31 cellular contexts compared by ENCODE assay signal in genomic region chr1:209417761-209418160, GRCh38.
"Had no signal": no experiment of that assay in that cellular context is flagged by ENCODE, and none has a peak within 500 bp of the region (broad histone marks: within the 10 kb centered on the region; RNA-seq: fewer than 3 reads in every experiment).

No MANE protein-coding gene starts in this region.

- H3K4me3 ChIP-seq: ascending aorta, gastroesophageal sphincter, left lung, lower lobe of right lung, stomach, tibial nerve had no signal

- ATAC-seq: activated CD4-positive, CD25-positive, alpha-beta regulatory T cell treated with anti-CD3 and anti-CD28 coated beads, Interleukin-2, amount 50 U/mL, for 24 hours; gastroesophageal sphincter; left lung; lower lobe of right lung; sciatic nerve; SK-N-SH treated with all-trans-retinoic acid at 6 μM for 48 hours; stimulated activated naive B cell treated with anti-CD40 and anti-IgM and Interleukin-4, amounts not matched to agents 10 μg/mL and 1 μg/mL and 100 μg/mL, for 72 hours; T-helper 17 cell had no signal

- H3K36me3 Mint-ChIP-seq: activated CD4-positive, alpha-beta memory T cell treated with anti-CD3 and anti-CD28 coated beads for 36 hours; activated naive CD8-positive, alpha-beta T cell treated with anti-CD3 and anti-CD28 coated beads for 36 hours; stimulated activated naive B cell treated with anti-CD40 and anti-IgM and Interleukin-4, amounts not matched to agents 10 μg/mL and 1 μg/mL and 100 μg/mL, for 72 hours had no signal

- H3K27me3 ChIP-seq: ascending aorta, brain microvascular endothelial cell, gastroesophageal sphincter, left lung, neutrophil, tibial nerve had no signal

- H3K4me3 Mint-ChIP-seq: activated CD4-positive, alpha-beta memory T cell treated with anti-CD3 and anti-CD28 coated beads for 36 hours; activated naive CD4-positive, alpha-beta T cell treated with anti-CD3 and anti-CD28 coated beads for 36 hours; activated naive CD8-positive, alpha-beta T cell treated with anti-CD3 and anti-CD28 coated beads for 36 hours; activated T-helper 1 cell treated with anti-CD3 and anti-CD28 coated beads, Interleukin-12 subunit alpha, Interleukin-12 subunit beta, Interleukin-2, Interleukin-4 antibody, amounts not matched to agents 30 ng/mL and 10 ng/mL and 1 ng/mL, durations not matched to agents 14 hours and 24 hours and 36 hours; central memory CD8-positive, alpha-beta T cell; nephron; stimulated activated naive B cell treated with anti-CD40 and anti-IgM and Interleukin-4, amounts not matched to agents 10 μg/mL and 1 μg/mL and 100 μg/mL, for 72 hours; T-helper 17 cell had no signal

- H3K9me3 Mint-ChIP-seq: activated CD4-positive, alpha-beta memory T cell treated with anti-CD3 and anti-CD28 coated beads for 36 hours; activated naive CD4-positive, alpha-beta T cell treated with anti-CD3 and anti-CD28 coated beads for 36 hours; activated naive CD8-positive, alpha-beta T cell treated with anti-CD3 and anti-CD28 coated beads for 36 hours; activated T-helper 1 cell treated with anti-CD3 and anti-CD28 coated beads, Interleukin-12 subunit alpha, Interleukin-12 subunit beta, Interleukin-2, Interleukin-4 antibody, amounts not matched to agents 30 ng/mL and 10 ng/mL and 1 ng/mL, durations not matched to agents 14 hours and 24 hours and 36 hours; central memory CD8-positive, alpha-beta T cell; nephron; stimulated activated naive B cell treated with anti-CD40 and anti-IgM and Interleukin-4, amounts not matched to agents 10 μg/mL and 1 μg/mL and 100 μg/mL, for 72 hours had no signal

- H3K36me3 ChIP-seq: ascending aorta, brain microvascular endothelial cell, gastroesophageal sphincter, left lung, lower lobe of right lung, neutrophil, stomach, tibial nerve, WERI-Rb-1 had no signal

- H3K9me3 ChIP-seq: ascending aorta, gastroesophageal sphincter, left lung, lower lobe of right lung, neutrophil, stomach, tibial nerve had no signal

- H3K27ac Mint-ChIP-seq: activated CD4-positive, alpha-beta memory T cell treated with anti-CD3 and anti-CD28 coated beads for 36 hours; activated naive CD4-positive, alpha-beta T cell treated with anti-CD3 and anti-CD28 coated beads for 36 hours; activated naive CD8-positive, alpha-beta T cell treated with anti-CD3 and anti-CD28 coated beads for 36 hours; activated T-helper 1 cell treated with anti-CD3 and anti-CD28 coated beads, Interleukin-12 subunit alpha, Interleukin-12 subunit beta, Interleukin-2, Interleukin-4 antibody, amounts not matched to agents 30 ng/mL and 10 ng/mL and 1 ng/mL, durations not matched to agents 14 hours and 24 hours and 36 hours; stimulated activated naive B cell treated with anti-CD40 and anti-IgM and Interleukin-4, amounts not matched to agents 10 μg/mL and 1 μg/mL and 100 μg/mL, for 72 hours; T-helper 17 cell had no signal

- H3K27ac ChIP-seq: ascending aorta, brain microvascular endothelial cell, gastroesophageal sphincter, left lung, lower lobe of right lung, neutrophil, stomach, tibial nerve, WERI-Rb-1 had no signal

- H3K4me1 ChIP-seq: ascending aorta, gastroesophageal sphincter, left lung, lower lobe of right lung, stomach had no signal

- H3K4me1 Mint-ChIP-seq: activated naive CD8-positive, alpha-beta T cell treated with anti-CD3 and anti-CD28 coated beads for 36 hours; central memory CD8-positive, alpha-beta T cell; stimulated activated naive B cell treated with anti-CD40 and anti-IgM and Interleukin-4, amounts not matched to agents 10 μg/mL and 1 μg/mL and 100 μg/mL, for 72 hours; T-helper 17 cell had no signal

- DNase-seq: activated CD4-positive, alpha-beta memory T cell treated with anti-CD3 and anti-CD28 coated beads for 36 hours; activated CD4-positive, alpha-beta T cell treated with anti-CD3 and anti-CD28 coated beads for 48 hours; activated CD8-positive, alpha-beta memory T cell treated with anti-CD3 and anti-CD28 coated beads, Interleukin-2, amount 50 U/mL, for 4 hours; activated effector memory CD4-positive, alpha-beta T cell treated with anti-CD3 and anti-CD28 coated beads, Interleukin-2, amount 50 U/mL, for 16 hours; activated naive CD4-positive, alpha-beta T cell treated with anti-CD3 and anti-CD28 coated beads for 36 hours; activated naive CD8-positive, alpha-beta T cell treated with anti-CD3 and anti-CD28 coated beads for 36 hours; activated T-cell treated with anti-CD3 and anti-CD28 coated beads, Interleukin-2, amount 50 U/mL, for 1 hour; brain microvascular endothelial cell; dermis blood vessel endothelial cell; effector CD4-positive, alpha-beta T cell; hippocampal formation; left lung; lower lobe of right lung; mesendoderm; stimulated activated CD4-positive, alpha-beta T cell treated with anti-CD3 and anti-CD28 coated beads, Interleukin-15, amount 100 ng/mL, for 24 hours; stimulated activated CD4-positive, alpha-beta T cell treated with anti-CD3 and anti-CD28 coated beads, Interleukin-2, amount 100 ng/mL, for 24 hours; stimulated activated naive B cell treated with anti-CD40 and anti-IgM and Interleukin-4, amounts not matched to agents 10 μg/mL and 1 μg/mL and 100 μg/mL, for 72 hours; stomach; T-helper 17 cell; T1000; WERI-Rb-1 had no signal
